Comparison of ENCODE assay signal across 10 cellular contexts in the genomic region with DNA sequence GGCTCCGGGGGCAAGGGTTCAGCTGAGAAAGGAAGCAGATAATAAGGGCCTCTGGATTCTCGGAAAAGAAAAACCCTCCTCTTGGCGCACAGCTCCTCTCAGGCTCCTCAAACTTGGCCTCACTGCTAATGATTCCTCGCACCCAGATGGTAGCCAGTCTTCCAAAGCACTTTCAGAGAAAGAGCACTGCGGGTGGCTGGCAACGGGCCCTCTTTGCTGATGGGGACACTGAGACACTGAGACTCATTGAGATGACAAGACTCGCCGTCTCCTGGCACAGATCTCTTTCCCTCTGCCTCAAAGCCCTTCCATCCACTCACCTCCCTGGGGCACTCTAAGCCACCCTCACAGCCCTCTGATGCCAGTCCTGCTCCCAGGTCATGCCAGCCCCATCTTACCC. TPM values are rescaled to one million over a fixed set of nuclear protein-coding genes. Genes with fewer than 3 reads are reported as not detected.
"Had no signal": no experiment of that assay in that cellular context is flagged by ENCODE, and none has a peak within 500 bp of the region (broad histone marks: within the 10 kb centered on the region; RNA-seq: fewer than 3 reads in every experiment).

No MANE protein-coding gene starts in this region.

RNA-seq across cellular contexts. Expression of gene GOLGA8K, which starts 6.6 kb away (rescaled TPM):
- total RNA-seq: epithelial cell of proximal tubule, fibroblast of villous mesenchyme, hepatocyte, lung microvascular endothelial cell had no signal
- polyA plus RNA-seq: fibroblast of lung, foreskin keratinocyte, hepatocyte, immature natural killer cell had no signal

RNA-seq across cellular contexts. Expression of gene GOLGA8O, which starts 58.9 kb away (rescaled TPM):
- total RNA-seq: cerebellum, foreskin keratinocyte, lower leg skin, lower lobe of right lung, lung microvascular endothelial cell had no signal
- polyA plus RNA-seq: foreskin keratinocyte had no signal
